ENCODE assay signal across 8 cellular contexts in the genomic region with DNA sequence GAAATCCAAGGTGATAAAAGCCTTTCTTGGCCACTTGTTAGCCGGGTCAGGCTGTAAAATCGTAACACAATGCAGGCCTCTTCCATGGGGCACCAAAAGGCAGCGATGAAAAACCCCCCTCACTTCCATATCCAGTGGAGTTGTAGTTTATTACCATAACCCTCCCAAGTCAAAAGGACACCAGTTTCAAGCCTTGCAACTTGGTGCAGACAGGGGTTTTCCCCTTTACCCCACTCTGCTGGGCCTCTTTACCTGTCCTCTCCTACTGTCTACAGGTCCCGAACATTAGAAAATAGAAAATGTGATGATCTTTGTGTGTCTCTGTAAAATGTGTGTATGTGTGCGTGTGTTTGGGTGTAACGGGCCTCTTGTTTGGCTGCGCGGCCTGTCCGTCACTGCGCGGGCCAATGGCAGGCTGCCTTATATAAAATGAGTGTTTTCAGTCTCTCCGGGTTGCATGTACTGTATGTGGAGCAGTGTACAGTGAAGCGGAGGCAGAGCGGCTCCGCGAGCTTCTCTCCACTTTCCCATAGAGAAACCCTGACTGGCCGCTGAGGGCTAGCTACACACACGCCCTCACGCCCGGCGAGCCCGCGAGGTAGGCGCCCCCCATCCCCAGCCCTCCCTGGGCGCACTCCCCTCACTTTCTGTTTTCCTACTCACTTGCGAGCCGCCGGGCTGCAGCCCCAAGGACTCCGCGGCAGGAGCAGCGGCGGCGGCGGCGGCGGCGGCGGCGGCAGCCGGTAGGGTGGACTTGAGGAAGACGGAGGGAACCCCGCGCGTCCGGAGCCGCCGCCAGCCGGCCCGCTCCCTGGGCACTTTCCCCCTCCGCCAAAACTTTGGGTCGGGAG. TPM values are rescaled to one million over a fixed set of nuclear protein-coding genes. Genes with fewer than 3 reads are reported as not detected.
A peak's percentile ranks its signal among the peaks of the same experiment; 100 is the strongest.
DNase-seq lines count a peak whose midpoint lies in the region; ATAC-seq, FAIRE-seq and TF ChIP-seq lines count a peak whose summit lies in the region.

A gene (plus strand): TSS at position 453 of the 851 bp plus-strand sequence. CDS start 187,499 bp downstream, outside the sequence.

- dilution Hi-C loops in IMR-90 (cut with HindIII; ENCODE audit: low sequenced_read_pairs, unreplicated experiment) (no loop called here), endothelial cell of umbilical vein (cut with MboI; ENCODE audit: extremely low pct_ligation_motif_present, low sequenced_read_pairs) (no loop called here)

- H3K9me2 ChIP-seq in OCI-LY7 (ENCODE audit: insufficient read depth, low read length) = no peaks in the 10 kb centered on the region

- H2AFZ ChIP-seq in IMR-90 (replicated peaks; ENCODE audit: low read length, poor library complexity) = peak within 1 kb of the TSS; percentile 96
- H2AFZ ChIP-seq in OCI-LY7 (ENCODE audit: low read length) = peak within 1 kb of the TSS; percentile 99
- H2AFZ ChIP-seq in endothelial cell of umbilical vein (ENCODE audit: low read depth, low read length) = peak within 1 kb of the TSS; percentile 89

- H2BK120ac ChIP-seq in IMR-90 (ENCODE audit: low read depth, low read length) = peak within 1 kb of the TSS; percentile 41; the same call in 1 of the 2 replicates

- no peaks in the 10 kb centered on the region for H3K36me3 ChIP-seq in IMR-90 (ENCODE audit: control insufficient read depth, insufficient read depth, low read length)
- H3K36me3 ChIP-seq in OCI-LY7 (ENCODE audit: insufficient read depth, low read length) = peaks cover 16% of the 10 kb centered on the region; the same call in 1 of the 2 replicates
- H3K36me3 ChIP-seq in endothelial cell of umbilical vein (ENCODE audit: control insufficient read depth in 2 of 2, extremely low read depth in 1 of 2, insufficient read depth in 2 of 2, low read length in 2 of 2) = no peaks in the 10 kb centered on the region

- POLR2A ChIA-PET in IMR-90 (lab: Charles Lee; ENCODE audit: unreplicated experiment) (no interaction called here), OCI-LY7 (lab: Charles Lee) (interaction anchor here (0.5 to 2.6 kb wide), 6 partner anchors 10 to 95 kb away, joined by 3 to 7 read pairs (median 4); no protein-coding TSS in a partner anchor), endothelial cell of umbilical vein (lab: Charles Lee) (no interaction called here)

- H4K5ac ChIP-seq in IMR-90 (ENCODE audit: low read depth, low read length) = peak within 1 kb of the TSS; percentile 88

- H3K23ac ChIP-seq in IMR-90 (ENCODE audit: low read depth, low read length) = peak within 1 kb of the TSS; percentile 77; the same call in 1 of the 2 replicates

- H3K79me1 ChIP-seq in IMR-90 (ENCODE audit: low read depth in 1 of 2, low read length in 2 of 2) = peaks cover 11 to 26% of the 10 kb centered on the region in 2 experiments

- peak; percentile 78 for FAIRE-seq in endothelial cell of umbilical vein (lab: Jason Lieb, UNC)

- peak within 1 kb of the TSS; percentile 76 for H3K14ac ChIP-seq in IMR-90 (replicated peaks; ENCODE audit: low read depth, low read length)

- 0 out of 3 replicates have a peak within 1 kb of the TSS, but pooled peaks have one; percentile 26 for H2BK15ac ChIP-seq in IMR-90 (ENCODE audit: low read depth, low read length)

- CTCF ChIA-PET in IMR-90 (lab: Yijun Ruan, JAX) = no interaction called here
- CTCF ChIA-PET in OCI-LY7 (lab: Charles Lee; ENCODE audit: unreplicated experiment) = no interaction called here
- CTCF ChIA-PET in endothelial cell of umbilical vein (lab: Charles Lee) = interaction anchor here (0.7 to 1.5 kb wide), 3 partner anchors 12 to 101 kb away, joined by 3 to 8 read pairs (median 3); no protein-coding TSS in a partner anchor

- peak within 1 kb of the TSS; percentile 62 for H2AK9ac ChIP-seq in IMR-90 (replicated peaks; ENCODE audit: low read depth, low read length, poor library complexity)

- H4K20me1 ChIP-seq in IMR-90 (ENCODE audit: insufficient read depth, low read length) = no peaks in the 10 kb centered on the region
- 0 out of 2 replicates have a peak, but pooled peaks cover 8% of the 10 kb centered on the region for H4K20me1 ChIP-seq in OCI-LY7 (ENCODE audit: insufficient read depth, low read length)
- H4K20me1 ChIP-seq in endothelial cell of umbilical vein (replicated peaks; ENCODE audit: control insufficient read depth, extremely low read depth, insufficient read depth, low read length) = no peaks in the 10 kb centered on the region

- H3K4ac ChIP-seq in IMR-90 (ENCODE audit: low read depth, low read length) = peak within 1 kb of the TSS; percentile 79

- in situ Hi-C loops in IMR-90 (cut with MboI; ENCODE audit: low sequenced_read_pairs) = no loop called here

- WGBS in IMR-90 (ENCODE audit: extremely low coverage in 2 of 2, insufficient read length in 1 of 2), 2 experiments = 0% methylated on average over 4 of the region's 51 CpGs; no CpG with 5 or more reads in 1 of the 2 experiments

- TF ChIP-seq POLR2A in IMR-90 (IDR thresholded peaks at IDR 0.05; ENCODE audit: low read depth, low read length) (no peak), endothelial cell of umbilical vein (IDR thresholded peaks at IDR 0.05; ENCODE audit: low read depth, low read length) (peak; percentile 25)

- H2AK5ac ChIP-seq in IMR-90 (ENCODE audit: low read depth, low read length) = no peak within 1 kb of the TSS

- H4K91ac ChIP-seq in IMR-90 (ENCODE audit: insufficient read depth, low read depth, low read length) = peak within 1 kb of the TSS; percentile 51; the same call in 1 of the 2 replicates

- peak within 1 kb of the TSS; percentile 38; the same call in 1 of the 2 replicates for H3K56ac ChIP-seq in IMR-90 (ENCODE audit: extremely low read depth, insufficient read depth, low read length)

- H3K9ac ChIP-seq in IMR-90 (ENCODE audit: low read depth, low read length) = peak within 1 kb of the TSS; percentile 84
- H3K9ac ChIP-seq in endothelial cell of umbilical vein (replicated peaks; ENCODE audit: extremely low read depth, insufficient read depth, low read length) = peak within 1 kb of the TSS; percentile 59

- H2BK5ac ChIP-seq in IMR-90 (ENCODE audit: low read depth, low read length, poor library complexity, severe bottlenecking) = peak within 1 kb of the TSS; percentile 89

- ATAC-seq in GM21529 (IDR thresholded peaks at IDR 0.05; ENCODE audit: unreplicated experiment) (peak; percentile 89), IMR-90 (ENCODE audit: low read depth) (peak; percentile 88)

- no peaks in the 10 kb centered on the region; the same call in 1 of the 2 replicates for H3K27me3 ChIP-seq in IMR-90 (ENCODE audit: control insufficient read depth, insufficient read depth, low read length)
- peaks cover 1 to 2% of the 10 kb centered on the region in 2 experiments for H3K27me3 ChIP-seq in endothelial cell of umbilical vein (ENCODE audit: control insufficient read depth in 2 of 2, insufficient read depth in 2 of 2, low read length in 2 of 2)

- intact Hi-C loops in IMR-90 (cut with micrococcal nuclease) = loop anchor here (2.0 kb wide), 1 partner anchor 252 kb away; no protein-coding TSS in a partner anchor
- intact Hi-C loops in OCI-LY7 (cut with micrococcal nuclease; ENCODE audit: unreplicated experiment) = loop anchor here (1.0 to 10.0 kb wide), 8 partner anchors 75 to 1265 kb away; a partner anchor contains a TSS
- intact Hi-C loops in endothelial cell of umbilical vein (cut with micrococcal nuclease) = loop anchor here (1.0 to 5.0 kb wide), 4 partner anchors 92 to 282 kb away; no protein-coding TSS in a partner anchor

- no peak for TF ChIP-seq RAD21 in IMR-90 (IDR thresholded peaks at IDR 0.05; ENCODE audit: low read length)

- H3K27ac ChIP-seq in IMR-90 (ENCODE audit: insufficient read depth, low read length) (peak within 1 kb of the TSS; percentile 91), OCI-LY7 (ENCODE audit: low read depth, low read length, poor library complexity, severe bottlenecking) (peak within 1 kb of the TSS; percentile 82), endothelial cell of umbilical vein (ENCODE audit: insufficient read depth, low read depth, low read length) (peak within 1 kb of the TSS; percentile 18)

- no peaks in the 10 kb centered on the region for H3K4me1 ChIP-seq in IMR-90 (ENCODE audit: control insufficient read depth, insufficient read depth, low read length)
- H3K4me1 ChIP-seq in OCI-LY7 (ENCODE audit: insufficient read depth, low read length, poor library complexity, severe bottlenecking) = peaks cover 40% of the 10 kb centered on the region
- peaks cover 8% of the 10 kb centered on the region for H3K4me1 ChIP-seq in endothelial cell of umbilical vein (ENCODE audit: control insufficient read depth, extremely low read depth, insufficient read depth, low read length)

- peak within 1 kb of the TSS; percentile 88 for H3K18ac ChIP-seq in IMR-90 (ENCODE audit: low read depth, low read length)

- H3K79me2 ChIP-seq in OCI-LY7 (ENCODE audit: insufficient read depth, low read depth, low read length) (peaks cover 37% of the 10 kb centered on the region), endothelial cell of umbilical vein (ENCODE audit: control insufficient read depth, insufficient read depth, low read length) (peaks cover 15% of the 10 kb centered on the region)

- peak within 1 kb of the TSS; percentile 91; a peak in 3 of 4 replicates for H4K8ac ChIP-seq in IMR-90 (ENCODE audit: low read depth in 2 of 2, low read length in 2 of 2)

- peak within 1 kb of the TSS; percentile 93 for H3K4me2 ChIP-seq in IMR-90 (ENCODE audit: low read depth, low read length)
- peak within 1 kb of the TSS; percentile 98 for H3K4me2 ChIP-seq in OCI-LY7 (ENCODE audit: low read length)
- peak within 1 kb of the TSS; percentile 78 for H3K4me2 ChIP-seq in endothelial cell of umbilical vein (ENCODE audit: insufficient read depth, low read length)

- H3K4me3 ChIP-seq in IMR-90 (ENCODE audit: insufficient read depth, low read depth, low read length) (peak within 1 kb of the TSS; percentile 87), OCI-LY7 (ENCODE audit: low read depth, low read length, poor library complexity, severe bottlenecking) (peak within 1 kb of the TSS; percentile 89), endothelial cell of umbilical vein (replicated peaks in 1 of 3; ENCODE audit: insufficient read depth in 1 of 3, low read depth in 1 of 3, low read length in 3 of 3) (peak within 1 kb of the TSS; percentile 85 to 87 (median 86))

- TF ChIP-seq CTCF in IMR-90 (conservative IDR thresholded peaks at IDR 0.05; ENCODE audit: low read depth, low read length) = no peak
- TF ChIP-seq CTCF in OCI-LY7 (conservative IDR thresholded peaks at IDR 0.05; ENCODE audit: low read length) = no peak
- no peak for TF ChIP-seq CTCF in endothelial cell of umbilical vein (IDR thresholded peaks at IDR 0.05; ENCODE audit: extremely low read depth in 1 of 2, insufficient read depth in 1 of 2, low read depth in 1 of 2, low read length in 2 of 2)

- no peak within 1 kb of the TSS for H2BK20ac ChIP-seq in IMR-90 (ENCODE audit: low read depth, low read length)

- H3K9me1 ChIP-seq in IMR-90 (ENCODE audit: insufficient read depth, low read length) (no peaks in the 10 kb centered on the region), endothelial cell of umbilical vein (replicated peaks; ENCODE audit: control insufficient read depth, extremely low read depth, insufficient read depth, low read length) (no peaks in the 10 kb centered on the region)

- BruUV-seq in IMR-90 (replicated peaks; lab: Mats Ljungman, UMichigan) (no TSS peak), OCI-LY7 (replicated peaks; lab: Mats Ljungman, UMichigan) (no TSS peak), endothelial cell of umbilical vein (replicated peaks; lab: Mats Ljungman, UMichigan) (no TSS peak)

- peak; percentile 97 for DNase-seq in DMS 273 (lab: John Stamatoyannopoulos, UW; ENCODE audit: unreplicated experiment)
- peak; percentile 97 for DNase-seq in IMR-90
- DNase-seq in OCI-LY7 (ENCODE audit: low spot score) = peak; percentile 92
- peak; percentile 87 for DNase-seq in activated T-cell treated with anti-CD3 and anti-CD28 coated beads for 1 hour (ENCODE audit: low read depth)
- peak; percentile 99 for DNase-seq in endothelial cell of umbilical vein (ENCODE audit: low read depth, low spot score)
- peak; percentile 94 for DNase-seq in midbrain (lab: John Stamatoyannopoulos, UW)
- peak; percentile 76 to 83 for DNase-seq in stimulated activated CD8-positive, alpha-beta memory T cell treated with anti-CD3 and anti-CD28 coated beads, Interleukin-15, amount 100 ng/mL, for 48 hours (ENCODE audit: low read depth in 2 of 2)

- H3K9me3 ChIP-seq in IMR-90 (ENCODE audit: control insufficient read depth, insufficient read depth, low read length) (no peaks in the 10 kb centered on the region), OCI-LY7 (ENCODE audit: low read length) (no peaks in the 10 kb centered on the region), endothelial cell of umbilical vein (replicated peaks; ENCODE audit: control insufficient read depth, insufficient read depth, low read length) (no peaks in the 10 kb centered on the region)

RNA-seq across cellular contexts. Expression of the gene that starts here (rescaled TPM):
- total RNA-seq in IMR-90 (2012; rRNA removed) (87.5 and 107 TPM in 2 replicates), OCI-LY7 (2022) (49.8 and 56.0 TPM in 2 replicates), endothelial cell of umbilical vein (35.6 and 43.4 TPM in 2 replicates)
- polyA plus RNA-seq in IMR-90 (2012; rRNA removed) (13.5 and 13.6 TPM in 2 replicates), endothelial cell of umbilical vein (11.2 and 21.4 TPM in 2 replicates)
- polyA plus RNA-seq in IMR-90 (2012; cell fraction: cytosol; rRNA removed) = 10.0 and 10.6 TPM in 2 replicates
- 11.0 and 23.8 TPM in 2 replicates for polyA plus RNA-seq in IMR-90 (2012; cell fraction: nucleus; rRNA removed; ENCODE audit: low replicate concordance)
- 20.2 and 27.0 TPM in 2 replicates for total RNA-seq in OCI-LY7 (2014; rRNA removed; shearing (Covaris generic))
- 11.6 and 12.2 TPM in 2 replicates for polyA plus RNA-seq in endothelial cell of umbilical vein (2011; cell fraction: cytosol; rRNA removed)
- 35.2 and 35.6 TPM in 2 replicates for polyA plus RNA-seq in endothelial cell of umbilical vein (2011; cell fraction: nucleus; rRNA removed)
- 20.9 and 26.2 TPM in 2 replicates for polyA plus RNA-seq in endothelial cell of umbilical vein (2012)
- 62.4 and 78.5 TPM in 2 replicates for polyA minus RNA-seq in endothelial cell of umbilical vein
- 43.8 TPM for polyA minus RNA-seq in endothelial cell of umbilical vein (2011; cell fraction: cytosol; rRNA and poly(A)+ RNA removed)
- polyA minus RNA-seq in endothelial cell of umbilical vein (2011; cell fraction: nucleus; rRNA and poly(A)+ RNA removed) = 130 and 148 TPM in 2 replicates

Comparison
In these comparisons a context has a peak if more than half of its experiments do, and no peak if none do; other contexts are left out.
1. Peak in every context shown above with its lines: DNase-seq, ATAC-seq, H3K4me3 ChIP-seq and H3K27ac ChIP-seq.
2. H3K27ac ChIP-seq: peak in every context shown above with its lines; median percentile 91 in IMR-90; 82 in OCI-LY7; 18 in endothelial cell of umbilical vein.